Comparison of ENCODE assay signal across 29 cellular contexts in genomic region chr11:82305123-82305522, GRCh38.
"Had no signal": no experiment of that assay in that cellular context is flagged by ENCODE, and none has a peak within 500 bp of the region (broad histone marks: within the 10 kb centered on the region; RNA-seq: fewer than 3 reads in every experiment).

No MANE protein-coding gene starts in this region.

- H3K27ac ChIP-seq: coronary artery, esophagus muscularis mucosa, foreskin keratinocyte, gastroesophageal sphincter, heart right ventricle, left lung, ovary, right lobe of liver, stomach, thyroid gland had no signal

- H3K36me3 Mint-ChIP-seq: mesothelial cell of epicardium, naive B cell had no signal

- ATAC-seq: foreskin keratinocyte, gastroesophageal sphincter, heart right ventricle, left cardiac atrium, left lung, mucosa of descending colon, right lobe of liver had no signal

- DNase-seq: dermis blood vessel endothelial cell; effector memory CD4-positive, alpha-beta T cell; foreskin keratinocyte; glutamatergic neuron; heart right ventricle; hippocampal formation; left cardiac atrium; left lung; mesenchymal stem cell; mucosa of descending colon; naive B cell; nephron progenitor cell; nucleus accumbens; ovary; retina; right lobe of liver; stimulated activated CD4-positive, alpha-beta T cell treated with anti-CD3 and anti-CD28 coated beads, Interleukin-12 subunit alpha, Interleukin-12 subunit beta, amount 100 ng/mL, for 4 hours; stimulated activated CD4-positive, alpha-beta T cell treated with anti-CD3 and anti-CD28 coated beads, Interleukin-1b, Interleukin-23, amount 100 ng/mL, for 48 hours; stimulated activated CD4-positive, alpha-beta T cell treated with anti-CD3 and anti-CD28 coated beads, Interleukin-4, amount 100 ng/mL, for 1 hour; stimulated activated CD8-positive, alpha-beta memory T cell treated with anti-CD3 and anti-CD28 coated beads, Interleukin-4, amount 100 ng/mL, for 48 hours; stimulated activated naive CD4-positive, alpha-beta T cell treated with Interleukin-2 at 50 U/mL for 16 hours; stomach; thyroid gland; trophoblast cell had no signal

- H3K9me3 ChIP-seq: esophagus muscularis mucosa, gastroesophageal sphincter, heart right ventricle, left lung, mucosa of descending colon, ovary, right lobe of liver, stomach, thyroid gland had no signal

- H3K27me3 Mint-ChIP-seq: naive B cell had no signal

- H3K4me3 ChIP-seq: coronary artery, esophagus muscularis mucosa, gastroesophageal sphincter, heart right ventricle, left lung, mucosa of descending colon, ovary, right lobe of liver, smooth muscle cell, stomach, thyroid gland had no signal

- H3K27me3 ChIP-seq: esophagus muscularis mucosa, foreskin keratinocyte, gastroesophageal sphincter, heart right ventricle, left lung, ovary, right lobe of liver, stomach, thyroid gland had no signal

- H3K4me1 Mint-ChIP-seq: naive B cell, nephron progenitor cell had no signal

- H3K4me1 ChIP-seq: esophagus muscularis mucosa, foreskin keratinocyte, gastroesophageal sphincter, heart right ventricle, left lung, right lobe of liver, stomach, thyroid gland had no signal

- H3K9me3 Mint-ChIP-seq: mesothelial cell of epicardium, naive B cell, nephron progenitor cell had no signal

- H3K27ac Mint-ChIP-seq: mesothelial cell of epicardium, naive B cell, nephron progenitor cell had no signal

- H3K4me3 Mint-ChIP-seq: mesothelial cell of epicardium, naive B cell, nephron progenitor cell had no signal

- H3K36me3 ChIP-seq: esophagus muscularis mucosa, gastroesophageal sphincter, heart right ventricle, left lung, ovary, right lobe of liver, stomach, thyroid gland had no signal
